Comparison of ENCODE assay signal across 7 cellular contexts in genomic region chr4:174828845-174829701, GRCh38. TPM values are rescaled to one million over a fixed set of nuclear protein-coding genes. Genes with fewer than 3 reads are reported as not detected.
DNase-seq lines count a peak whose midpoint lies in the region; TF ChIP-seq lines count a peak whose summit lies in the region.

Gene GLRA3 (minus strand): TSS chr4:174829247. CDS start chr4:174828811, 436 bp downstream.

- H3K23me2 ChIP-seq in H9 (ENCODE audit: insufficient read length, low read depth, low read length, poor library complexity, severe bottlenecking) = peaks cover 2% of the 10 kb centered on the region

- no peaks in the 10 kb centered on the region for H3F3A ChIP-seq in neural cell (ENCODE audit: insufficient read depth, low read length, poor library complexity, severe bottlenecking)

- peak within 1 kb of the TSS; percentile 79 for H2AFZ ChIP-seq in H9 (ENCODE audit: low read length)
- peak within 1 kb of the TSS; percentile 31 for H2AFZ ChIP-seq in neural cell (ENCODE audit: low read depth, low read length)

- H3K4me3 Mint-ChIP-seq in H9 = peak within 1 kb of the TSS; percentile 81 to 88
- H3K4me3 Mint-ChIP-seq in T-helper 2 cell treated with Interferon-gamma antibody and Interleukin-4, amounts not matched to agents 5 μg/mL and 100 μg/mL, for 36 hours = peak within 1 kb of the TSS; percentile 51

- no peaks in the 10 kb centered on the region for H3K9me2 ChIP-seq in neural cell (ENCODE audit: insufficient read depth, low read length)

- no peak within 1 kb of the TSS for H3K4ac ChIP-seq in H9 (ENCODE audit: low read depth, low read length)

- H3K36me3 ChIP-seq in esophagus squamous epithelium (no peaks in the 10 kb centered on the region), neural cell (ENCODE audit: insufficient read depth, low read length) (no peaks in the 10 kb centered on the region)

- no peaks in the 10 kb centered on the region for H3K36me3 Mint-ChIP-seq in H9 (ENCODE audit: insufficient read depth in 1 of 3, low read depth in 3 of 3)
- H3K36me3 Mint-ChIP-seq in T-helper 2 cell treated with Interferon-gamma antibody and Interleukin-4, amounts not matched to agents 5 μg/mL and 100 μg/mL, for 36 hours (ENCODE audit: low read depth) = no peaks in the 10 kb centered on the region

- no peak within 1 kb of the TSS for H3K56ac ChIP-seq in H9 (ENCODE audit: insufficient read length, low read depth, low read length)

- H3K4me3 ChIP-seq in esophagus squamous epithelium (peak within 1 kb of the TSS in 3 of 4 donors; percentile 11 to 53 (median 15)), neural cell (ENCODE audit: low read length) (peak within 1 kb of the TSS; percentile 67)

- no peak within 1 kb of the TSS for H2AK5ac ChIP-seq in H9 (ENCODE audit: insufficient read length, low read length)

- peaks cover 14 to 15% of the 10 kb centered on the region in 2 experiments for H3K4me1 Mint-ChIP-seq in H9
- H3K4me1 Mint-ChIP-seq in T-helper 2 cell treated with Interferon-gamma antibody and Interleukin-4, amounts not matched to agents 5 μg/mL and 100 μg/mL, for 36 hours (ENCODE audit: low read depth) = peaks cover 5% of the 10 kb centered on the region

- H3K4me1 ChIP-seq in H9 (ENCODE audit: insufficient read depth, low read length) = no peaks in the 10 kb centered on the region
- peaks cover 3 to 8% (median 5%) of the 10 kb centered on the region in 3 donors for H3K4me1 ChIP-seq in esophagus squamous epithelium

- no peaks in the 10 kb centered on the region for H3K27me3 ChIP-seq in H9 (ENCODE audit: insufficient read depth, low read length)
- peaks cover 0 to 17% (median 0%) of the 10 kb centered on the region in 4 donors for H3K27me3 ChIP-seq in esophagus squamous epithelium
- H3K27me3 ChIP-seq in neural cell (ENCODE audit: insufficient read depth, low read depth, low read length) = no peaks in the 10 kb centered on the region

- H3K4me2 ChIP-seq in H9 (ENCODE audit: insufficient read depth, insufficient read length, low read length) (peak within 1 kb of the TSS; percentile 62), neural cell (ENCODE audit: low read length) (peak within 1 kb of the TSS; percentile 87)

- no peak within 1 kb of the TSS for H3K18ac ChIP-seq in H9 (ENCODE audit: insufficient read length, low read depth, low read length)

- H3K27ac Mint-ChIP-seq in H9 = peak within 1 kb of the TSS; percentile 94 to 99 (median 97)
- H3K27ac Mint-ChIP-seq in T-helper 2 cell treated with Interferon-gamma antibody and Interleukin-4, amounts not matched to agents 5 μg/mL and 100 μg/mL, for 36 hours = no peak within 1 kb of the TSS

- TF ChIP-seq EP300 in neural cell (conservative IDR thresholded peaks at IDR 0.05; ENCODE audit: poor library complexity, severe bottlenecking) = peak; percentile 52

- H2BK12ac ChIP-seq in H9 (ENCODE audit: insufficient read length, low read depth, low read length) = no peak within 1 kb of the TSS

- H3K9ac ChIP-seq in H9 (ENCODE audit: extremely low read depth, insufficient read length, low read length) (peak within 1 kb of the TSS; percentile 53), neural cell (ENCODE audit: low read length) (peak within 1 kb of the TSS; percentile 67)

- WGBS in H9 (ENCODE audit: extremely low coverage, insufficient read length, low lambda C conversion rate) = no CpG with 5 or more reads among the region's 40 CpGs
- 5 to 7% methylated on average over 20 to 33 of the region's 40 CpGs for WGBS in esophagus squamous epithelium, 2 donors

- peak; percentile 41 for DNase-seq in GM03348 (ENCODE audit: low spot score)
- DNase-seq in H9 = peak; percentile 99
- DNase-seq in NCI-H1092 (lab: John Stamatoyannopoulos, UW) = peak; percentile 92
- no peak for DNase-seq in T-helper 2 cell treated with Interferon-gamma antibody and Interleukin-4, amounts not matched to agents 5 μg/mL and 100 μg/mL, for 36 hours (ENCODE audit: low spot score)
- no peak for DNase-seq in esophagus squamous epithelium (lab: John Stamatoyannopoulos, UW)
- DNase-seq in LoVo (ENCODE audit: low spot score) = no peak

- no peak within 1 kb of the TSS for H4K91ac ChIP-seq in H9 (ENCODE audit: insufficient read length, low read depth, low read length)

- H3K27ac ChIP-seq in H9 (ENCODE audit: insufficient read length, low read depth, low read length) (peak within 1 kb of the TSS; percentile 5), esophagus squamous epithelium (no peak within 1 kb of the TSS), neural cell (ENCODE audit: low read length) (peak within 1 kb of the TSS; percentile 70)

- intact Hi-C loops in esophagus squamous epithelium (cut with DNase I) = no loop called here

- no peaks in the 10 kb centered on the region for H3K79me1 ChIP-seq in H9 (ENCODE audit: insufficient read depth, low read depth, low read length, poor library complexity, severe bottlenecking)

- no peak within 1 kb of the TSS for H4K8ac ChIP-seq in H9 (replicated peaks; ENCODE audit: insufficient read length, low read depth, low read length)

- H2BK20ac ChIP-seq in H9 (ENCODE audit: low read depth, low read length, poor library complexity, severe bottlenecking) = no peak within 1 kb of the TSS

- H4K5ac ChIP-seq in H9 (ENCODE audit: insufficient read length, low read depth, low read length) = no peak within 1 kb of the TSS

- no peak within 1 kb of the TSS for H2BK120ac ChIP-seq in H9 (ENCODE audit: low read depth, low read length, poor library complexity, severe bottlenecking)

- no peak within 1 kb of the TSS for H2BK5ac ChIP-seq in H9 (ENCODE audit: insufficient read length, low read length)

- H3K9me3 Mint-ChIP-seq in H9 = peaks cover 0 to under 1% of the 10 kb centered on the region in 2 experiments; a peak in 2 of 5 replicates
- peaks cover 4% of the 10 kb centered on the region for H3K9me3 Mint-ChIP-seq in T-helper 2 cell treated with Interferon-gamma antibody and Interleukin-4, amounts not matched to agents 5 μg/mL and 100 μg/mL, for 36 hours

- no peak within 1 kb of the TSS for H3T11ph ChIP-seq in H9 (ENCODE audit: low read length)

- H3K14ac ChIP-seq in H9 (ENCODE audit: insufficient read depth, low read length) = no peak within 1 kb of the TSS

- H3K79me2 ChIP-seq in H9 (ENCODE audit: insufficient read depth, low read length) (no peaks in the 10 kb centered on the region), neural cell (replicated peaks; ENCODE audit: insufficient read depth, low read length) (no peaks in the 10 kb centered on the region)

- TF ChIP-seq CTCF in H9 (conservative IDR thresholded peaks at IDR 0.05) (peak; percentile 21; the same call in 1 of the 3 replicates), esophagus squamous epithelium (IDR thresholded peaks at IDR 0.05) (no peak), neural cell (IDR thresholded peaks at IDR 0.05; ENCODE audit: poor library complexity, severe bottlenecking) (peak; percentile 51)

- no peak within 1 kb of the TSS for H2BK15ac ChIP-seq in H9 (ENCODE audit: low read depth, low read length)

- H3K23ac ChIP-seq in H9 (ENCODE audit: insufficient read length, low read depth, low read length) = no peak within 1 kb of the TSS

- H3K9me3 ChIP-seq in H9 (ENCODE audit: control insufficient read depth, low read depth, low read length) (no peaks in the 10 kb centered on the region), esophagus squamous epithelium (no peaks in the 10 kb centered on the region), neural cell (ENCODE audit: low read length) (no peaks in the 10 kb centered on the region)

- H4K20me1 ChIP-seq in H9 (ENCODE audit: control insufficient read depth, insufficient read depth, insufficient read length) (no peaks in the 10 kb centered on the region), neural cell (ENCODE audit: insufficient read depth) (no peaks in the 10 kb centered on the region)

- no peak for TF ChIP-seq POLR2A in esophagus squamous epithelium (IDR thresholded peaks at IDR 0.05)

- TF ChIP-seq RAD21 in neural cell (conservative IDR thresholded peaks at IDR 0.05) = peak; percentile 35

- H3K27me3 Mint-ChIP-seq in H9 (ENCODE audit: low read depth) = no peaks in the 10 kb centered on the region
- peaks cover 5% of the 10 kb centered on the region for H3K27me3 Mint-ChIP-seq in T-helper 2 cell treated with Interferon-gamma antibody and Interleukin-4, amounts not matched to agents 5 μg/mL and 100 μg/mL, for 36 hours (ENCODE audit: low read depth)

TF ChIP-seq in neural cell, 6 proteins besides CTCF, POLR2A, EP300 and RAD21:
- TF ChIP-seq MXI1 (conservative IDR thresholded peaks at IDR 0.05; ENCODE audit: poor library complexity, severe bottlenecking) (peak; percentile 58), REST (IDR thresholded peaks at IDR 0.05; ENCODE audit: borderline replicate concordance) (peak; percentile 67), EZH2 (IDR thresholded peaks at IDR 0.05; ENCODE audit: borderline replicate concordance, insufficient read depth, low read length, poor library complexity, severe bottlenecking) (no peak), TAF1 (IDR thresholded peaks at IDR 0.05; ENCODE audit: low read depth) (no peak), POLR2AphosphoS5 (IDR thresholded peaks at IDR 0.05) (peak; percentile 46), SMC3 (conservative IDR thresholded peaks at IDR 0.05; ENCODE audit: poor library complexity) (peak; percentile 39)

RNA-seq across cellular contexts. Expression of gene GLRA3, which starts in this region (rescaled TPM):
- total RNA-seq in H9 (2021) = 0.09 TPM in 2 replicates
- total RNA-seq in esophagus squamous epithelium = not detected
- 0.26 and 0.76 TPM in 2 replicates for polyA plus RNA-seq in neural cell
- 0.73 and 1.7 TPM in 2 replicates for polyA minus RNA-seq in neural cell

Comparison
In these comparisons a context has a peak if more than half of its experiments do, and no peak if none do; other contexts are left out.
1. Peak in DNase-seq, H3K27ac ChIP-seq, H3K9ac ChIP-seq and H3K4me2 ChIP-seq in H9; RNA of the gene not detected or under 1 TPM.
2. DNase-seq: peak in GM03348 (single experiment) and NCI-H1092 (single experiment); none in T-helper 2 cell treated with Interferon-gamma antibody and Interleukin-4, amounts not matched to agents 5 μg/mL and 100 μg/mL, for 36 hours (single experiment), esophagus squamous epithelium (single experiment) and LoVo (single experiment).
3. CTCF ChIP-seq: peak in H9 (single experiment) and neural cell (single experiment); none in esophagus squamous epithelium (0 of 6).